3 cellular contexts compared by ENCODE assay signal in the genomic region with DNA sequence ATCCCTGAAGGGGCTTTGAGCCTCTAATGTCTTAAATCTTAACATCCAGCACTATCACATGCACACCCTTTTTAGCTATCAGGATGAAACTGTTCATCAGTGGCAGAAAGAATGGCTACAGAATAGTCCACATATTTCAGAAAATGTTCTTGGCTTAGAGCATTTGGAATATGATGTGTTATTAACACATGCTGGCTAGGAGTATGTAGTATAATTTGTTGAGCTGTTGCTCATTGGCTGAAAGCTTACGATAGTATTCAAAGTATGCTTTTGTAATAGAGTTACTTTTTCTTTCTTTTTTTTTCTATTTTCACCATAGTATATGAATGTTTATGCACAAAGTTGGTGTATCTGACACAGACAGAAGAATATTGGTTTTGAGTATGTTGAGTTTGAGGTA.
TF ChIP-seq lines count a peak whose summit lies in the region.

No MANE protein-coding gene starts in this region.

TF ChIP-seq in GM23338, 12 proteins besides CTCF, POLR2A, EP300 and RAD21:
- TF ChIP-seq POLR2AphosphoS5 (IDR thresholded peaks at IDR 0.05; ENCODE audit: low read depth) (no peak), NANOG (IDR thresholded peaks at IDR 0.05; ENCODE audit: borderline replicate concordance) (no peak), EZH2phosphoT487 (IDR thresholded peaks at IDR 0.05; ENCODE audit: unreplicated experiment) (no peak), ZNF114 (CRISPR knock-in tag; IDR thresholded peaks at IDR 0.05) (no peak), ZNF331 (CRISPR knock-in tag; IDR thresholded peaks at IDR 0.05; ENCODE audit: low read depth) (no peak), CREB1 (CRISPR knock-in tag; IDR thresholded peaks at IDR 0.05; ENCODE audit: low read depth) (no peak)

TF ChIP-seq in IMR-90, 13 proteins besides CTCF, POLR2A, EP300 and RAD21:
- no peak for TF ChIP-seq SMC3 (IDR thresholded peaks at IDR 0.05; ENCODE audit: low read depth, low read length)
- TF ChIP-seq BHLHE40 (IDR thresholded peaks at IDR 0.05; ENCODE audit: low read depth, low read length), result no peak
- TF ChIP-seq MXI1 (IDR thresholded peaks at IDR 0.05; ENCODE audit: borderline replicate concordance, low read depth, low read length), result no peak
- no peak for TF ChIP-seq USF2 (IDR thresholded peaks at IDR 0.05; ENCODE audit: low read depth, low read length)
- TF ChIP-seq, protein P1, sequence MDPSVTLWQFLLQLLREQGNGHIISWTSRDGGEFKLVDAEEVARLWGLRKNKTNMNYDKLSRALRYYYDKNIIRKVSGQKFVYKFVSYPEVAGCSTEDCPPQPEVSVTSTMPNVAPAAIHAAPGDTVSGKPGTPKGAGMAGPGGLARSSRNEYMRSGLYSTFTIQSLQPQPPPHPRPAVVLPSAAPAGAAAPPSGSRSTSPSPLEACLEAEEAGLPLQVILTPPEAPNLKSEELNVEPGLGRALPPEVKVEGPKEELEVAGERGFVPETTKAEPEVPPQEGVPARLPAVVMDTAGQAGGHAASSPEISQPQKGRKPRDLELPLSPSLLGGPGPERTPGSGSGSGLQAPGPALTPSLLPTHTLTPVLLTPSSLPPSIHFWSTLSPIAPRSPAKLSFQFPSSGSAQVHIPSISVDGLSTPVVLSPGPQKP (IDR thresholded peaks at IDR 0.05; ENCODE audit: borderline replicate concordance, low read depth, low read length), result no peak
- no peak for TF ChIP-seq RFX5 (IDR thresholded peaks at IDR 0.05; ENCODE audit: low read depth, low read length)
- TF ChIP-seq MAFK (IDR thresholded peaks at IDR 0.05; ENCODE audit: low read depth, low read length), result no peak
- TF ChIP-seq FOS (IDR thresholded peaks at IDR 0.05; ENCODE audit: low read depth, low read length), result no peak
- no peak for TF ChIP-seq CHD1 (IDR thresholded peaks at IDR 0.05; ENCODE audit: low read depth, low read length)
- TF ChIP-seq CEBPB (IDR thresholded peaks at IDR 0.05; ENCODE audit: low read depth, low read length), result no peak
- TF ChIP-seq NFE2L2 (IDR thresholded peaks at IDR 0.05; ENCODE audit: low read depth, low read length), result no peak
- no peak for TF ChIP-seq RCOR1 (IDR thresholded peaks at IDR 0.05; ENCODE audit: insufficient replicate concordance, low read length)
- no peak for TF ChIP-seq MAZ (IDR thresholded peaks at IDR 0.05; ENCODE audit: borderline replicate concordance, low read depth, low read length)

TF ChIP-seq in H1, 55 proteins besides CTCF, POLR2A, EP300 and RAD21:
- TF ChIP-seq CEBPB (IDR thresholded peaks at IDR 0.05; ENCODE audit: low read depth, low read length), result 0 out of 2 replicates have a peak, but pooled peaks have one; percentile 1
- TF ChIP-seq EGR1 (IDR thresholded peaks at IDR 0.05; ENCODE audit: borderline replicate concordance, low read depth, low read length), result no peak
- TF ChIP-seq CHD2 (IDR thresholded peaks at IDR 0.05; ENCODE audit: low read length), result no peak
